In the genomic region with DNA sequence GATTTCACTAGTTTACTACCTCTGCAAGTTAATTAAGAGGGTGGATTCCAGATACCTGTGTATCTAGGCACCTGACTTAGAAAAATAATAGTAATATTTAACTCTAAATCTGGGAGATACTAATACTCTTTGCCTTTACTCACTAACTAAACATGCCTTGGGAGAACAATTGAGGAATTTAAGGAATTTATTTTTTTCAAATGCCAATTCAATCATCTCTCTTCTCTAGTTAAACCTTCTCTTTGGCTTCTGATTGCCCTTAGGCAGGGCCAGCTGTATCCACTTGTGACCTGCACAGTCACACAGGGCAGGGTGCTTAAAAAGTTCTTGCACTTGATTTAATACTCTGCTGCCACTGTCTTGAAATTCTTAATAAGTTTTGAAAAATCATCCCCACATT, we compare ENCODE assay signal across 19 cellular contexts.
A peak's percentile ranks its signal among the peaks of the same experiment; 100 is the strongest.
DNase-seq lines count a peak whose midpoint lies in the region; ATAC-seq, FAIRE-seq and TF ChIP-seq lines count a peak whose summit lies in the region.
"Had no signal": no experiment of that assay in that cellular context is flagged by ENCODE, and none has a peak within 500 bp of the region (broad histone marks: within the 10 kb centered on the region; RNA-seq: fewer than 3 reads in every experiment).

No MANE protein-coding gene starts in this region.

- no peak overlapping the region for H3K27ac ChIP-seq in kidney (ENCODE audit: low read depth in 2 of 2, low read length in 2 of 2)
- no peak overlapping the region for H3K27ac ChIP-seq in body of pancreas
- H3K27ac ChIP-seq: SJCRH30, transverse colon had no signal

- H3K27me3 ChIP-seq in HAP-1 (ENCODE audit: low read depth) (no peaks in the 10 kb centered on the region), body of pancreas (no peaks in the 10 kb centered on the region)
- H3K27me3 ChIP-seq: SJCRH30, transverse colon had no signal

- in situ Hi-C loops in HAP-1 (cut with MboI; ENCODE audit: low sequenced_read_pairs) = no loop called here

- H3K4me1 Mint-ChIP-seq in WTC11 = peaks cover 10% of the 10 kb centered on the region
- H3K4me1 Mint-ChIP-seq: activated naive CD8-positive, alpha-beta T cell treated with anti-CD3 and anti-CD28 coated beads, Interleukin-2, amount 50 U/mL, for 24 hours; B cell had no signal

- POLR2A ChIA-PET in WTC11 (lab: Charles Lee) = no interaction called here

- no peak overlapping the region; the same call in 1 of the 2 replicates for H3K27ac Mint-ChIP-seq in WTC11
- H3K27ac Mint-ChIP-seq: activated naive CD8-positive, alpha-beta T cell treated with anti-CD3 and anti-CD28 coated beads, Interleukin-2, amount 50 U/mL, for 24 hours; B cell had no signal

- peaks cover 12% of the 10 kb centered on the region for H3K4me1 ChIP-seq in HAP-1
- peaks cover 2 to 4% of the 10 kb centered on the region in 2 donors for H3K4me1 ChIP-seq in kidney (ENCODE audit: control insufficient read depth in 1 of 2, insufficient read depth in 1 of 2, low read depth in 1 of 2, low read length in 2 of 2)
- no peaks in the 10 kb centered on the region for H3K4me1 ChIP-seq in body of pancreas
- H3K4me1 ChIP-seq: SJCRH30, transverse colon had no signal

- no peaks in the 10 kb centered on the region for H3K27me3 Mint-ChIP-seq in WTC11 (ENCODE audit: low read depth)
- H3K27me3 Mint-ChIP-seq: activated naive CD8-positive, alpha-beta T cell treated with anti-CD3 and anti-CD28 coated beads, Interleukin-2, amount 50 U/mL, for 24 hours; B cell had no signal

- CTCF ChIA-PET in WTC11 (lab: Charles Lee) = no interaction called here

- peak; percentile 72 for ATAC-seq in WTC11
- ATAC-seq in body of pancreas = no peak
- ATAC-seq: activated naive CD8-positive, alpha-beta T cell treated with anti-CD3 and anti-CD28 coated beads, Interleukin-2, amount 50 U/mL, for 24 hours; stimulated activated naive CD8-positive, alpha-beta T cell treated with anti-CD3 and anti-CD28 coated beads, Interleukin-15, Interleukin-2, amounts not matched to agents 100 U/mL and 50 U/mL, for 24 hours had no signal

- H3K9me3 ChIP-seq in HAP-1 (no peaks in the 10 kb centered on the region), kidney (ENCODE audit: control insufficient read depth in 1 of 2, low read length in 2 of 2) (no peaks in the 10 kb centered on the region), body of pancreas (no peaks in the 10 kb centered on the region)
- H3K9me3 ChIP-seq: SJCRH30, transverse colon had no signal

- no peaks in the 10 kb centered on the region for H3K9me3 Mint-ChIP-seq in WTC11
- H3K9me3 Mint-ChIP-seq: activated naive CD8-positive, alpha-beta T cell treated with anti-CD3 and anti-CD28 coated beads, Interleukin-2, amount 50 U/mL, for 24 hours had no signal

- no peak for TF ChIP-seq POLR2A in body of pancreas (IDR thresholded peaks at IDR 0.05)

- peak; percentile 62 to 72 for DNase-seq in HAP-1 (ENCODE audit: low spot score in 2 of 2)
- no peak for DNase-seq in WTC11 (ENCODE audit: low spot score)
- no peak for DNase-seq in kidney
- no peak for DNase-seq in SK-N-DZ (ENCODE audit: low spot score)
- DNase-seq in NCI-H1436 treated with DMSO at 0.1 percent for 48 hours (lab: John Stamatoyannopoulos, UW) = no peak
- no peak for DNase-seq in body of pancreas
- DNase-seq in NCI-H345 (lab: John Stamatoyannopoulos, UW) = no peak
- DNase-seq: activated CD8-positive, alpha-beta memory T cell treated with anti-CD3 and anti-CD28 coated beads, Interleukin-2, amount 50 U/mL, for 4 hours; activated naive CD8-positive, alpha-beta T cell treated with anti-CD3 and anti-CD28 coated beads, Interleukin-2, amount 50 U/mL, for 24 hours; cortex of kidney; hypothalamus; NCI-H69; SJCRH30; small intestine; stimulated activated CD4-positive, alpha-beta T cell treated with anti-CD3 and anti-CD28 coated beads, Interleukin-4, amount 100 ng/mL, for 1 hour; stimulated activated naive CD8-positive, alpha-beta T cell treated with anti-CD3 and anti-CD28 coated beads, Interleukin-15, Interleukin-2, amounts not matched to agents 100 U/mL and 50 U/mL, for 24 hours; transverse colon had no signal

- TF ChIP-seq CTCF in WTC11 (IDR thresholded peaks at IDR 0.05) (no peak), kidney (IDR thresholded peaks at IDR 0.05; ENCODE audit: borderline replicate concordance, extremely low read depth, insufficient read depth) (no peak), body of pancreas (IDR thresholded peaks at IDR 0.05) (no peak)

- intact Hi-C loops in kidney (cut with DNase I) (no loop called here), body of pancreas (cut with DNase I) (no loop called here)

- H3K36me3 Mint-ChIP-seq in WTC11 = no peaks in the 10 kb centered on the region

- H3K9ac ChIP-seq in kidney (ENCODE audit: low read length in 2 of 2) = no peak overlapping the region

- H3K4me3 Mint-ChIP-seq in WTC11 = no peak overlapping the region
- H3K4me3 Mint-ChIP-seq: activated naive CD8-positive, alpha-beta T cell treated with anti-CD3 and anti-CD28 coated beads, Interleukin-2, amount 50 U/mL, for 24 hours; B cell had no signal

- H3K4me3 ChIP-seq in HAP-1 (no peak overlapping the region), kidney (ENCODE audit: low read length in 2 of 2) (peak overlapping the region in 1 of 2 donors; percentile 6), body of pancreas (no peak overlapping the region)
- H3K4me3 ChIP-seq: SJCRH30, transverse colon had no signal

- no peaks in the 10 kb centered on the region for H3K36me3 ChIP-seq in HAP-1 (replicated peaks)
- H3K36me3 ChIP-seq in kidney (ENCODE audit: control insufficient read depth in 1 of 2, insufficient read depth in 2 of 2, low read length in 2 of 2) = no peaks in the 10 kb centered on the region
- H3K36me3 ChIP-seq in body of pancreas (replicated peaks in 1 of 2; ENCODE audit: insufficient read depth in 1 of 2, low read depth in 2 of 2) = no peaks in the 10 kb centered on the region
- H3K36me3 ChIP-seq: SJCRH30, transverse colon had no signal

- peak; percentile 91 for FAIRE-seq in kidney (lab: Jason Lieb, UNC)
- FAIRE-seq: GM18507 had no signal

TF ChIP-seq in WTC11, 78 proteins besides CTCF, POLR2A, EP300 and RAD21 (continues in another document):
- TF ChIP-seq TP53 (CRISPR knock-in tag; IDR thresholded peaks at IDR 0.05) (no peak), ZNF232 (CRISPR knock-in tag; IDR thresholded peaks at IDR 0.05) (no peak), CREM (CRISPR knock-in tag; IDR thresholded peaks at IDR 0.05) (no peak), SOX15 (CRISPR knock-in tag; IDR thresholded peaks at IDR 0.05) (no peak), SMAD3 (CRISPR knock-in tag; IDR thresholded peaks at IDR 0.05; ENCODE audit: borderline replicate concordance) (no peak), GTF2I (CRISPR knock-in tag; conservative IDR thresholded peaks at IDR 0.05) (no peak), ELF4 (CRISPR knock-in tag; IDR thresholded peaks at IDR 0.05; ENCODE audit: low read depth) (no peak), E2F5 (CRISPR knock-in tag; IDR thresholded peaks at IDR 0.05) (no peak)
- TF ChIP-seq, protein P1, sequence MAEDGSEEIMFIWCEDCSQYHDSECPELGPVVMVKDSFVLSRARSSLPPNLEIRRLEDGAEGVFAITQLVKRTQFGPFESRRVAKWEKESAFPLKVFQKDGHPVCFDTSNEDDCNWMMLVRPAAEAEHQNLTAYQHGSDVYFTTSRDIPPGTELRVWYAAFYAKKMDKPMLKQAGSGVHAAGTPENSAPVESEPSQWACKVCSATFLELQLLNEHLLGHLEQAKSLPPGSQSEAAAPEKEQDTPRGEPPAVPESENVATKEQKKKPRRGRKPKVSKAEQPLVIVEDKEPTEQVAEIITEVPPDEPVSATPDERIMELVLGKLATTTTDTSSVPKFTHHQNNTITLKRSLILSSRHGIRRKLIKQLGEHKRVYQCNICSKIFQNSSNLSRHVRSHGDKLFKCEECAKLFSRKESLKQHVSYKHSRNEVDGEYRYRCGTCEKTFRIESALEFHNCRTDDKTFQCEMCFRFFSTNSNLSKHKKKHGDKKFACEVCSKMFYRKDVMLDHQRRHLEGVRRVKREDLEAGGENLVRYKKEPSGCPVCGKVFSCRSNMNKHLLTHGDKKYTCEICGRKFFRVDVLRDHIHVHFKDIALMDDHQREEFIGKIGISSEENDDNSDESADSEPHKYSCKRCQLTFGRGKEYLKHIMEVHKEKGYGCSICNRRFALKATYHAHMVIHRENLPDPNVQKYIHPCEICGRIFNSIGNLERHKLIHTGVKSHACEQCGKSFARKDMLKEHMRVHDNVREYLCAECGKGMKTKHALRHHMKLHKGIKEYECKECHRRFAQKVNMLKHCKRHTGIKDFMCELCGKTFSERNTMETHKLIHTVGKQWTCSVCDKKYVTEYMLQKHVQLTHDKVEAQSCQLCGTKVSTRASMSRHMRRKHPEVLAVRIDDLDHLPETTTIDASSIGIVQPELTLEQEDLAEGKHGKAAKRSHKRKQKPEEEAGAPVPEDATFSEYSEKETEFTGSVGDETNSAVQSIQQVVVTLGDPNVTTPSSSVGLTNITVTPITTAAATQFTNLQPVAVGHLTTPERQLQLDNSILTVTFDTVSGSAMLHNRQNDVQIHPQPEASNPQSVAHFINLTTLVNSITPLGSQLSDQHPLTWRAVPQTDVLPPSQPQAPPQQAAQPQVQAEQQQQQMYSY (CRISPR knock-in tag; IDR thresholded peaks at IDR 0.05) = no peak
- TF ChIP-seq, protein P2, sequence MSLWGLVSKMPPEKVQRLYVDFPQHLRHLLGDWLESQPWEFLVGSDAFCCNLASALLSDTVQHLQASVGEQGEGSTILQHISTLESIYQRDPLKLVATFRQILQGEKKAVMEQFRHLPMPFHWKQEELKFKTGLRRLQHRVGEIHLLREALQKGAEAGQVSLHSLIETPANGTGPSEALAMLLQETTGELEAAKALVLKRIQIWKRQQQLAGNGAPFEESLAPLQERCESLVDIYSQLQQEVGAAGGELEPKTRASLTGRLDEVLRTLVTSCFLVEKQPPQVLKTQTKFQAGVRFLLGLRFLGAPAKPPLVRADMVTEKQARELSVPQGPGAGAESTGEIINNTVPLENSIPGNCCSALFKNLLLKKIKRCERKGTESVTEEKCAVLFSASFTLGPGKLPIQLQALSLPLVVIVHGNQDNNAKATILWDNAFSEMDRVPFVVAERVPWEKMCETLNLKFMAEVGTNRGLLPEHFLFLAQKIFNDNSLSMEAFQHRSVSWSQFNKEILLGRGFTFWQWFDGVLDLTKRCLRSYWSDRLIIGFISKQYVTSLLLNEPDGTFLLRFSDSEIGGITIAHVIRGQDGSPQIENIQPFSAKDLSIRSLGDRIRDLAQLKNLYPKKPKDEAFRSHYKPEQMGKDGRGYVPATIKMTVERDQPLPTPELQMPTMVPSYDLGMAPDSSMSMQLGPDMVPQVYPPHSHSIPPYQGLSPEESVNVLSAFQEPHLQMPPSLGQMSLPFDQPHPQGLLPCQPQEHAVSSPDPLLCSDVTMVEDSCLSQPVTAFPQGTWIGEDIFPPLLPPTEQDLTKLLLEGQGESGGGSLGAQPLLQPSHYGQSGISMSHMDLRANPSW (CRISPR knock-in tag; conservative IDR thresholded peaks at IDR 0.05; ENCODE audit: low read depth) = no peak

Comparison
In these comparisons a context has a peak if more than half of its experiments do, and no peak if none do; other contexts are left out.
1. DNase-seq: peak in HAP-1 (2 of 2); none in WTC11 (single experiment), kidney (single experiment), SK-N-DZ (single experiment), NCI-H1436 treated with DMSO at 0.1 percent for 48 hours (single experiment), body of pancreas (0 of 4) and NCI-H345 (single experiment).